8 cellular contexts compared by ENCODE assay signal in genomic region chr9:128371622-128372117, GRCh38. TPM values are rescaled to one million over a fixed set of nuclear protein-coding genes. Genes with fewer than 3 reads are reported as not detected.
DNase-seq lines count a peak whose midpoint lies in the region; ATAC-seq and TF ChIP-seq lines count a peak whose summit lies in the region.

No MANE protein-coding gene starts in this region.

- peaks cover 19 to 43% (median 36%) of the 10 kb centered on the region in 4 donors for H3K4me1 Mint-ChIP-seq in naive thymus-derived CD8-positive, alpha-beta T cell

- H3K4me3 Mint-ChIP-seq in naive thymus-derived CD8-positive, alpha-beta T cell, result peak overlapping the region; percentile 89 to 99 (median 97)

- H3K27me3 ChIP-seq in BJ (ENCODE audit: control insufficient read depth, insufficient read depth, low read length), result no peaks in the 10 kb centered on the region

- TF ChIP-seq CTCF in BJ (IDR thresholded peaks at IDR 0.05; ENCODE audit: insufficient read depth, low read depth, low read length), result no peak
- no peak for TF ChIP-seq CTCF in LNCaP clone FGC (IDR thresholded peaks at IDR 0.05; ENCODE audit: control insufficient read depth, extremely low read depth, insufficient read depth)

- H3K36me3 Mint-ChIP-seq in naive thymus-derived CD8-positive, alpha-beta T cell, result peaks cover 0 to 24% (median 3%) of the 10 kb centered on the region in 3 donors

- POLR2A ChIA-PET in BJ (lab: Charles Lee), result interaction anchor here (0.6 to 1.5 kb wide), 4 partner anchors 10 to 1451 kb away, joined by 3 to 12 read pairs (median 8); no protein-coding TSS in a partner anchor
- POLR2A ChIA-PET in naive thymus-derived CD8-positive, alpha-beta T cell (lab: Charles Lee), result interaction anchor here (0.5 to 2.2 kb wide), 18 partner anchors 8 to 457 kb away, joined by 3 to 20 read pairs (median 3); partner anchors contain the start of genes ENDOG, GOLGA2, ODF2 and SWI5

- H3K27me3 Mint-ChIP-seq in naive thymus-derived CD8-positive, alpha-beta T cell, result peaks cover 0 to 5% (median 0%) of the 10 kb centered on the region in 5 donors

- H3K36me3 ChIP-seq in BJ (ENCODE audit: control insufficient read depth, insufficient read depth, low read length), result peaks cover 6% of the 10 kb centered on the region

- peak overlapping the region; percentile 95 to 99 (median 98) for H3K27ac Mint-ChIP-seq in naive thymus-derived CD8-positive, alpha-beta T cell

- H3K4me3 ChIP-seq in BJ (ENCODE audit: low read depth, low read length) (peak overlapping the region; percentile 81), LNCaP clone FGC (ENCODE audit: low read depth, low read length) (peak overlapping the region; percentile 92)

- DNase-seq in BJ (ENCODE audit: low read depth) (no peak), LNCaP clone FGC (ENCODE audit: low read depth) (no peak), dedifferentiated amniotic fluid mesenchymal stem cell (ENCODE audit: extremely low spot score) (peak; percentile 19), NCI-H510A (lab: John Stamatoyannopoulos, UW) (no peak)
- no peak for DNase-seq in naive thymus-derived CD8-positive, alpha-beta T cell
- no peak for DNase-seq in activated CD4-positive, CD25-positive, alpha-beta regulatory T cell treated with anti-CD3 and anti-CD28 coated beads, Interleukin-2, amount 50 U/mL, for 72 hours

- H3K9me3 Mint-ChIP-seq in naive thymus-derived CD8-positive, alpha-beta T cell, result no peaks in the 10 kb centered on the region

- no peak for ATAC-seq in naive thymus-derived CD8-positive, alpha-beta T cell
- ATAC-seq in HG02973 (IDR thresholded peaks at IDR 0.05; ENCODE audit: unreplicated experiment) (no peak), GM18867 (IDR thresholded peaks at IDR 0.05; ENCODE audit: unreplicated experiment) (no peak)

- CTCF ChIA-PET in BJ (lab: Yijun Ruan, JAX), result interaction anchor here (1.1 to 3.6 kb wide), 6 partner anchors 9 to 129 kb away, joined by 3 to 22 read pairs (median 6); no protein-coding TSS in a partner anchor

RNA-seq across cellular contexts. Expression of gene URM1, which starts 0.5 kb away (rescaled TPM):
- 68.7 and 95.7 TPM in 2 replicates for polyA plus RNA-seq in BJ (2011; rRNA removed)
- polyA minus RNA-seq in BJ (2011; rRNA and poly(A)+ RNA removed), result 33.4 and 58.1 TPM in 2 replicates
- 10 to 100 TPM; 44.5 to 47.5 TPM for total RNA-seq in naive thymus-derived CD8-positive, alpha-beta T cell
- 10 to 100 TPM; 49.3 to 66.4 (median 61.0) TPM for polyA plus RNA-seq in naive thymus-derived CD8-positive, alpha-beta T cell

RNA-seq across cellular contexts. Expression of gene SLC27A4, which starts 31.3 kb away (rescaled TPM):
- polyA plus RNA-seq in BJ (2011; rRNA removed), result 9.3 and 15.2 TPM in 2 replicates
- polyA minus RNA-seq in BJ (2011; rRNA and poly(A)+ RNA removed), result 14.3 and 16.7 TPM in 2 replicates
- total RNA-seq in naive thymus-derived CD8-positive, alpha-beta T cell, result 10 to 100 TPM; 13.1 to 13.5 TPM
- polyA plus RNA-seq in naive thymus-derived CD8-positive, alpha-beta T cell, result 1 to 10 TPM; 5.0 to 7.0 (median 6.3) TPM

RNA-seq across cellular contexts. Expression of gene CERCAM, which starts 49.0 kb away (rescaled TPM):
- polyA plus RNA-seq in BJ (2011; rRNA removed), result 193 and 309 TPM in 2 replicates
- polyA minus RNA-seq in BJ (2011; rRNA and poly(A)+ RNA removed), result 64.1 and 103 TPM in 2 replicates
- 1 to 10 TPM; 1.3 to 1.7 TPM for total RNA-seq in naive thymus-derived CD8-positive, alpha-beta T cell
- polyA plus RNA-seq in naive thymus-derived CD8-positive, alpha-beta T cell, result under 1 TPM; 0.14 to 0.90 (median 0.51) TPM

RNA-seq across cellular contexts. Expression of gene COQ4, which starts 49.0 kb away (rescaled TPM):
- polyA plus RNA-seq in BJ (2011; rRNA removed), result 27.3 and 34.6 TPM in 2 replicates
- 20.1 and 24.8 TPM in 2 replicates for polyA minus RNA-seq in BJ (2011; rRNA and poly(A)+ RNA removed)
- 10 to 100 TPM; 45.6 to 46.5 TPM for total RNA-seq in naive thymus-derived CD8-positive, alpha-beta T cell
- polyA plus RNA-seq in naive thymus-derived CD8-positive, alpha-beta T cell, result 10 to 100 TPM; 26.4 to 43.4 (median 33.4) TPM

RNA-seq across cellular contexts. Expression of gene TRUB2, which starts 49.4 kb away (rescaled TPM):
- 20.6 and 25.9 TPM in 2 replicates for polyA plus RNA-seq in BJ (2011; rRNA removed)
- polyA minus RNA-seq in BJ (2011; rRNA and poly(A)+ RNA removed), result 14.6 and 29.9 TPM in 2 replicates
- total RNA-seq in naive thymus-derived CD8-positive, alpha-beta T cell, result 10 to 100 TPM; 20.7 to 25.4 TPM
- 10 to 100 TPM; 24.7 to 30.0 (median 28.9) TPM for polyA plus RNA-seq in naive thymus-derived CD8-positive, alpha-beta T cell

Comparison
In these comparisons a context has a peak if more than half of its experiments do, and no peak if none do; other contexts are left out.
1. RNA of gene CERCAM, which starts 49.0 kb away (polyA plus RNA-seq): 193 to 309 TPM in BJ; 0.14 to 0.90 TPM in naive thymus-derived CD8-positive, alpha-beta T cell; every median in the first group is over 100 times any median in the second.